10 cellular contexts compared by ENCODE assay signal in genomic region chr6:50443144-50443543, GRCh38.
"Had no signal": no experiment of that assay in that cellular context is flagged by ENCODE, and none has a peak within 500 bp of the region (broad histone marks: within the 10 kb centered on the region; RNA-seq: fewer than 3 reads in every experiment).

No MANE protein-coding gene starts in this region.

- H3K4me1 ChIP-seq: HAP-1 had no signal

- H3K36me3 ChIP-seq: HAP-1 had no signal

- H3K4me2 ChIP-seq: GM23338 had no signal

- H3K27ac ChIP-seq: GM23248 had no signal

- FAIRE-seq: H1 had no signal

- H3K9me3 ChIP-seq: HAP-1 had no signal

- DNase-seq: GM23248, GOT3, H7, H9, HCEC 1CT, HFFc6 had no signal

- H3K9ac ChIP-seq: GM23248 had no signal

- H2AFZ ChIP-seq: GM23248, GM23338 had no signal

- ATAC-seq: GM23338, HCT116 had no signal

- H3K4me3 ChIP-seq: GM23248, GM23338, HAP-1 had no signal
